21 cellular contexts compared by ENCODE assay signal in the genomic region with DNA sequence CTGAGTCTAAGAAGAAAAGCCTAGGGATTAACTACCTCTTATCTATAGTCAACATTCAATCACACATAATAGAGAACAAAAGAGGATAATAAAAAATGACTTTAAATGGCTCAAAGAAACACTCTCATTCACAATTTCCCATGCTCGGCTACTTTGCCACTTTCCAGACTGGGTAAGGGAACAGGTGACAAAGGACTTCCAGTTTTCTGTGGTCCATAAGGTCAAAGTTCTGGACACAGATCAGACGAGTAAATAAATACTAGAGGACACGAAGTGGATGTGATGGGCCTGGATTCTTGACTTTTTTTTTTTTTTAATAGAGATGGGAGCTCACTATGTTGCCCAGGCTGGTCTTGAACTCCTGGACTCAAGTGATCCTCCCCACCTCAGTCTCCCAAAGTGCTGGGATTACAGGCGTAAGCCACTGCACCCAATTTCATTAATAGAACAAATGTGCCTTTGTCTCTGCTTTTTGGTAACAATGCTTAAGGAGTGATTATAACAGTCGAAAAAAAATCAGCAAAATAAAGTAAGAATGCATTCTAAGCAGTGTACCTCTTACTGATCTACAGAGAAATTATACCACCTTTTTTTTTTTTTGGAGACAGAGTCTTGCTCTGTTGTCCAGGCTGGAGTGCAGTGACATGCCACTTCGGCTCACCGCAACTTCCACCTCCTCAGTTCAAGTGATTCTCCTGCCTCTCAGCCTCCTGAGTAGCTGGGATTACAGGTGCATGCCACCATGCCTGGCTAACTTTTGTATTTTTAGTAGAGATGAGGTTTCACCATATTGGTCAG.
DNase-seq lines count a peak whose midpoint lies in the region; ATAC-seq and TF ChIP-seq lines count a peak whose summit lies in the region.
"Had no signal": no experiment of that assay in that cellular context is flagged by ENCODE, and none has a peak within 500 bp of the region (broad histone marks: within the 10 kb centered on the region; RNA-seq: fewer than 3 reads in every experiment).

No MANE protein-coding gene starts in this region.

- H3K9me3 ChIP-seq in BLaER1 treated with 17β-estradiol and CSF1 and Interleukin-3, amounts not matched to agents 10 nM and 100 nM (replicated peaks in 1 of 11) = peaks cover 0 to 23% (median 18%) of the 10 kb centered on the region in 11 experiments; a peak in 19 of 22 replicates
- no peaks in the 10 kb centered on the region; the same call in 1 of the 2 replicates for H3K9me3 ChIP-seq in OCI-LY7 (ENCODE audit: low read length)
- H3K9me3 ChIP-seq: MG63, Peyer's patch, SK-N-SH had no signal

- no peaks in the 10 kb centered on the region for H3K9me2 ChIP-seq in OCI-LY7 (ENCODE audit: insufficient read depth, low read length)
- H3K9me2 ChIP-seq: SK-N-SH had no signal

- H3K9me3 Mint-ChIP-seq in nephron = peaks cover 2% of the 10 kb centered on the region
- H3K9me3 Mint-ChIP-seq: HFFc6 had no signal

- H3K27me3 Mint-ChIP-seq in nephron (ENCODE audit: low read depth) = no peaks in the 10 kb centered on the region

- no peak overlapping the region for H3K4me3 ChIP-seq in BLaER1 treated with 17β-estradiol and CSF1 and Interleukin-3, amounts not matched to agents 10 nM and 100 nM
- no peak overlapping the region for H3K4me3 ChIP-seq in OCI-LY7 (ENCODE audit: low read depth, low read length, poor library complexity, severe bottlenecking)
- H3K4me3 ChIP-seq: MG63, Peyer's patch had no signal

- peaks cover 85% of the 10 kb centered on the region for H3K36me3 Mint-ChIP-seq in nephron (ENCODE audit: low read depth)

- peak overlapping the region in 2 of 3 experiments; percentile 74 to 90 for H3K27ac Mint-ChIP-seq in nephron
- H3K27ac Mint-ChIP-seq: HFFc6 had no signal

- peaks cover 0 to 54% (median 0%) of the 10 kb centered on the region in 11 experiments; a peak in 6 of 22 replicates for H4K20me1 ChIP-seq in BLaER1 treated with 17β-estradiol and CSF1 and Interleukin-3, amounts not matched to agents 10 nM and 100 nM
- no peaks in the 10 kb centered on the region for H4K20me1 ChIP-seq in OCI-LY7 (ENCODE audit: insufficient read depth, low read length)

- no peak overlapping the region for H3K9ac ChIP-seq in BLaER1 treated with 17β-estradiol and CSF1 and Interleukin-3, amounts not matched to agents 10 nM and 100 nM
- H3K9ac ChIP-seq: SK-N-SH had no signal

- H3K36me3 ChIP-seq in BLaER1 treated with 17β-estradiol and CSF1 and Interleukin-3, amounts not matched to agents 10 nM and 100 nM = peaks cover 92 to 100% (median 98%) of the 10 kb centered on the region in 11 experiments
- H3K36me3 ChIP-seq in OCI-LY7 (ENCODE audit: insufficient read depth, low read length) = peaks cover 95% of the 10 kb centered on the region

- CTCF ChIA-PET in OCI-LY7 (lab: Charles Lee; ENCODE audit: unreplicated experiment) = no interaction called here

- no peak overlapping the region for H2AFZ ChIP-seq in OCI-LY7 (ENCODE audit: low read length)

- H3K4me1 ChIP-seq in BLaER1 treated with 17β-estradiol and CSF1 and Interleukin-3, amounts not matched to agents 10 nM and 100 nM = peaks cover 12 to 41% (median 29%) of the 10 kb centered on the region in 10 experiments
- H3K4me1 ChIP-seq in OCI-LY7 (ENCODE audit: insufficient read depth, low read length, poor library complexity, severe bottlenecking) = peaks cover 49% of the 10 kb centered on the region
- H3K4me1 ChIP-seq: Peyer's patch had no signal

- ATAC-seq in HG03135 (IDR thresholded peaks at IDR 0.05; ENCODE audit: unreplicated experiment) (no peak), GM18858 (IDR thresholded peaks at IDR 0.05; ENCODE audit: unreplicated experiment) (no peak)

- BruUV-seq in OCI-LY7 (replicated peaks; lab: Mats Ljungman, UMichigan) = no TSS peak

- H3K79me2 ChIP-seq in OCI-LY7 (ENCODE audit: insufficient read depth, low read depth, low read length) = peaks cover 22% of the 10 kb centered on the region; the same call in 1 of the 2 replicates

- peak; percentile 56 for DNase-seq in Caki2 (ENCODE audit: low read depth)
- DNase-seq in OCI-LY7 (ENCODE audit: low spot score) = no peak
- no peak for DNase-seq in nucleus accumbens (lab: John Stamatoyannopoulos, UW)
- DNase-seq: COR-L47, DMS79, GDM1, GOT3, HFFc6, MG63, NCI-H1092 treated with DMSO at 0.1 percent for 48 hours, NCI-H1694, NCI-H2107, NCI-H345, NCI-H774, Peyer's patch, Right ventricle myocardium superior, SK-N-SH had no signal

- POLR2A ChIA-PET in OCI-LY7 (lab: Charles Lee) = interaction anchor here (0.6 to 1.4 kb wide), 2 partner anchors 8 to 25 kb away, joined by 3 read pairs; no protein-coding TSS in a partner anchor

- H3K4me2 ChIP-seq in BLaER1 treated with 17β-estradiol and CSF1 and Interleukin-3, amounts not matched to agents 10 nM and 100 nM = peak overlapping the region in 6 of 11 experiments; percentile 9 to 79 (median 70); a peak in 6 of 22 replicates
- H3K4me2 ChIP-seq in OCI-LY7 (ENCODE audit: low read length) = 0 out of 2 replicates have a peak overlapping the region, but pooled peaks have one; percentile 42
- H3K4me2 ChIP-seq: SK-N-SH had no signal

- in situ Hi-C loops in Caki2 (cut with HindIII; ENCODE audit: low pct_unique_long_range_greater_than_20kb, low sequenced_read_pairs) = no loop called here

- no peaks in the 10 kb centered on the region for H3K4me1 Mint-ChIP-seq in nephron

- no peak overlapping the region for H3K4me3 Mint-ChIP-seq in nephron
- H3K4me3 Mint-ChIP-seq: HFFc6 had no signal

- 0 out of 22 replicates have a peak overlapping the region, but pooled peaks of 1 of the 11 experiments have one; percentile 71 for H3K27ac ChIP-seq in BLaER1 treated with 17β-estradiol and CSF1 and Interleukin-3, amounts not matched to agents 10 nM and 100 nM
- peak overlapping the region; percentile 74 for H3K27ac ChIP-seq in OCI-LY7 (ENCODE audit: low read depth, low read length, poor library complexity, severe bottlenecking)
- H3K27ac ChIP-seq: Peyer's patch had no signal

- TF ChIP-seq CTCF in OCI-LY7 (conservative IDR thresholded peaks at IDR 0.05; ENCODE audit: low read length) = no peak
- TF ChIP-seq CTCF in nephron (IDR thresholded peaks at IDR 0.05; ENCODE audit: unreplicated experiment in 3 of 3) = no peak

- intact Hi-C loops in OCI-LY7 (cut with micrococcal nuclease; ENCODE audit: unreplicated experiment) = no loop called here

- no peaks in the 10 kb centered on the region for H3K27me3 ChIP-seq in BLaER1 treated with 17β-estradiol and CSF1 and Interleukin-3, amounts not matched to agents 10 nM and 100 nM
- H3K27me3 ChIP-seq: MG63, Peyer's patch had no signal
